ENCODE assay signal across 29 cellular contexts in the genomic region with DNA sequence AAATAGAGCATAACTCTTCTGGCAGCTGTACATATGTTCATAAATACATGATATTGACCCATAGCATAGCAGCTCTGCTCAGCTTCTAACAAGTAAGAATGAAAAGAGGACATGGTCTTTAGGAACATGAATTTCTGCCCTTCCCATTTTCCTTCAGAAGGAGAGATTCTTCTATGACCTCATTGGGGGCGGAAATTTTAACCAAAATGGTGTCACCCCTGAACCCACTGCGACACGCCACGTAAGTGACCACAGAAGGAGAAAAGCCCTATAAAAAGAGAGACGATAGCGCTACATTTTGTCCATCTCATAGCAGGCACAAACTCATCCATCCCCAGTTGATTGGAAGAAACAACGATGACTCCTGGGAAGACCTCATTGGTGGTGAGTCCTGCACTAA. TPM values are rescaled to one million over a fixed set of nuclear protein-coding genes. Genes with fewer than 3 reads are reported as not detected.
DNase-seq lines count a peak whose midpoint lies in the region; ATAC-seq, FAIRE-seq and TF ChIP-seq lines count a peak whose summit lies in the region.
"Had no signal": no experiment of that assay in that cellular context is flagged by ENCODE, and none has a peak within 500 bp of the region (broad histone marks: within the 10 kb centered on the region; RNA-seq: fewer than 3 reads in every experiment).

A gene (plus strand): TSS at position 301 of the 400 bp plus-strand sequence. CDS start 57 bp downstream, at position 358.

- DNase-seq in GM12878 (ENCODE audit: low read depth, low spot score), result no peak
- DNase-seq in COR-L47 (lab: John Stamatoyannopoulos, UW), result no peak
- DNase-seq in NCI-H446 treated with DMSO at 0.1 percent for 48 hours (lab: John Stamatoyannopoulos, UW), result no peak
- no peak for DNase-seq in NCI-H1105 (lab: John Stamatoyannopoulos, UW)
- DNase-seq: activated CD4-positive, alpha-beta T cell treated with anti-CD3 and anti-CD28 coated beads, Interleukin-2, amount 10 ng/mL, durations not matched to agents 7 days and 5 days; activated naive CD4-positive, alpha-beta T cell treated with anti-CD3 and anti-CD28 coated beads, Interleukin-2, amount 50 U/mL, for 16 hours; amniotic stem cell; Caco-2; islet precursor cell; left ventricle myocardium inferior; NCI-H1436; NCI-H524; Peyer's patch; SHP77 treated with DMSO at 0.1 percent for 48 hours; stimulated activated CD4-positive, alpha-beta T cell treated with anti-CD3 and anti-CD28 coated beads, Interleukin-12 subunit alpha, Interleukin-12 subunit beta, amount 100 ng/mL, for 4 hours; stimulated activated CD4-positive, alpha-beta T cell treated with anti-CD3 and anti-CD28 coated beads, Interleukin-4, amount 100 ng/mL, for 24 hours; T1000; upper lobe of left lung had no signal

- peak within 1 kb of the TSS; percentile 82 for H3K4me2 ChIP-seq in GM12878 (ENCODE audit: control insufficient read depth, insufficient read depth)
- H3K4me2 ChIP-seq: BLaER1, KMS-11 had no signal

- RAD21 ChIA-PET in GM12878 (lab: Charles Lee; ENCODE audit: unreplicated experiment), result no interaction called here

- intact Hi-C loops in GM12878 (cut with micrococcal nuclease; ENCODE audit: unreplicated experiment), result no loop called here

- no peak for FAIRE-seq in GM12878 (lab: Jason Lieb, UNC)
- FAIRE-seq: G401.6 had no signal

- ATAC-seq in GM18511 (IDR thresholded peaks at IDR 0.05; ENCODE audit: unreplicated experiment) (peak; percentile 19), GM21529 (IDR thresholded peaks at IDR 0.05; ENCODE audit: unreplicated experiment) (peak; percentile 18), HG03103 (IDR thresholded peaks at IDR 0.05; ENCODE audit: low read depth, unreplicated experiment) (peak; percentile 8), GM12878 (no peak)
- ATAC-seq: sciatic nerve; stimulated activated memory B cell treated with anti-CD40 and anti-IgM and Interleukin-4, amounts not matched to agents 10 μg/mL and 1 μg/mL and 100 μg/mL, for 72 hours had no signal

- no peaks in the 10 kb centered on the region; the same call in 1 of the 3 replicates for H3K9me3 ChIP-seq in GM12878 (replicated peaks; ENCODE audit: control insufficient read depth, insufficient read depth, low read length)
- H3K9me3 ChIP-seq: BLaER1, Caco-2, left ventricle myocardium inferior, Peyer's patch, prostate gland, upper lobe of left lung had no signal

- TF ChIP-seq POLR2A in GM12878 (IDR thresholded peaks at IDR 0.05; ENCODE audit: low read depth, low read length), result no peak

- WGBS in GM12878 (ENCODE audit: insufficient coverage, insufficient replicate concordance, low lambda C conversion rate, missing lambda C conversion rate), result 27% methylated on average over 7 of the region's 7 CpGs

- POLR2A ChIA-PET in GM12878 (lab: Charles Lee), result no interaction called here

- CTCF ChIA-PET in GM12878 (lab: Yijun Ruan, JAX), result interaction anchor here (2.3 kb wide), 1 partner anchor 13 kb away, joined by 6 read pairs; no protein-coding TSS in a partner anchor

- no peak within 1 kb of the TSS for H3K9ac ChIP-seq in GM12878 (ENCODE audit: control insufficient read depth, insufficient read depth, low read length)
- H3K9ac ChIP-seq: BLaER1, KMS-11 had no signal

- no peak for TF ChIP-seq CTCF in GM12878 (IDR thresholded peaks at IDR 0.05 in 2 of 3, conservative IDR thresholded peaks at IDR 0.05 in 1 of 3; ENCODE audit: control insufficient read depth in 2 of 3, extremely low read depth in 1 of 3, insufficient read depth in 1 of 3, low read depth in 3 of 3, low read length in 3 of 3)

- H3K27me3 ChIP-seq in GM12878 (replicated peaks in 1 of 2; ENCODE audit: control insufficient read depth in 2 of 2, insufficient read depth in 2 of 2, low read length in 1 of 2), result peaks cover 0 to 2% of the 10 kb centered on the region in 2 experiments; a peak in 2 of 4 replicates
- H3K27me3 ChIP-seq: BLaER1, Peyer's patch, upper lobe of left lung had no signal

- SMC1A ChIA-PET in GM12878 (lab: Charles Lee; ENCODE audit: uncharacterized antibody, unreplicated experiment), result interaction anchor here (1.1 to 1.3 kb wide), 3 partner anchors 22 to 476 kb away, joined by 3 to 4 read pairs (median 3); no protein-coding TSS in a partner anchor

- H3K27ac ChIP-seq in GM12878 (ENCODE audit: control insufficient read depth, insufficient read depth), result peak within 1 kb of the TSS; percentile 33; the same call in 1 of the 2 replicates
- H3K27ac ChIP-seq: BLaER1, epithelial cell of prostate, KMS-11, left ventricle myocardium inferior, Peyer's patch, prostate gland, upper lobe of left lung had no signal

- H4K20me1 ChIP-seq in GM12878 (ENCODE audit: control insufficient read depth, insufficient read depth), result no peaks in the 10 kb centered on the region
- H4K20me1 ChIP-seq: BLaER1 had no signal

- peaks cover 34% of the 10 kb centered on the region for H3K4me1 ChIP-seq in GM12878 (ENCODE audit: control insufficient read depth, insufficient read depth, low read length)
- H3K4me1 ChIP-seq: Caco-2, left ventricle myocardium inferior, Peyer's patch, prostate gland, upper lobe of left lung had no signal

- H2AFZ ChIP-seq in GM12878 (ENCODE audit: control insufficient read depth, low read depth, low read length), result no peak within 1 kb of the TSS; the same call in 1 of the 2 replicates

- no peaks in the 10 kb centered on the region for H3K79me2 ChIP-seq in GM12878 (ENCODE audit: control insufficient read depth, insufficient read depth, low read length)

- no peak for TF ChIP-seq RAD21 in GM12878 (IDR thresholded peaks at IDR 0.05; ENCODE audit: insufficient read depth, low read depth, low read length)

- no peak for TF ChIP-seq EP300 in GM12878 (IDR thresholded peaks at IDR 0.05; ENCODE audit: borderline replicate concordance in 1 of 2, control insufficient read depth in 1 of 2, low read depth in 2 of 2, low read length in 2 of 2)

- H3K4me3 ChIP-seq in GM12878, result no peak within 1 kb of the TSS
- H3K4me3 ChIP-seq: BLaER1, left ventricle myocardium inferior, Peyer's patch, prostate gland, upper lobe of left lung had no signal

- no TSS peak for BruUV-seq in GM12878 (replicated peaks; lab: Mats Ljungman, UMichigan)

- in situ Hi-C loops in GM12878 (cut with MboI), result no loop called here

- no peaks in the 10 kb centered on the region for H3K36me3 ChIP-seq in GM12878 (ENCODE audit: control insufficient read depth in 2 of 2, insufficient read depth in 2 of 2, low read length in 1 of 2)
- H3K36me3 ChIP-seq: BLaER1, left ventricle myocardium inferior, Peyer's patch, prostate gland, upper lobe of left lung had no signal

TF ChIP-seq in GM12878, 131 proteins besides CTCF, POLR2A, EP300 and RAD21 (continues in another document):
- TF ChIP-seq RELA (IDR thresholded peaks at IDR 0.05; ENCODE audit: borderline replicate concordance, partially characterized antibody), result no peak
- no peak for TF ChIP-seq BRCA1 (IDR thresholded peaks at IDR 0.05; ENCODE audit: low read depth, low read length)
- TF ChIP-seq, protein P1, sequence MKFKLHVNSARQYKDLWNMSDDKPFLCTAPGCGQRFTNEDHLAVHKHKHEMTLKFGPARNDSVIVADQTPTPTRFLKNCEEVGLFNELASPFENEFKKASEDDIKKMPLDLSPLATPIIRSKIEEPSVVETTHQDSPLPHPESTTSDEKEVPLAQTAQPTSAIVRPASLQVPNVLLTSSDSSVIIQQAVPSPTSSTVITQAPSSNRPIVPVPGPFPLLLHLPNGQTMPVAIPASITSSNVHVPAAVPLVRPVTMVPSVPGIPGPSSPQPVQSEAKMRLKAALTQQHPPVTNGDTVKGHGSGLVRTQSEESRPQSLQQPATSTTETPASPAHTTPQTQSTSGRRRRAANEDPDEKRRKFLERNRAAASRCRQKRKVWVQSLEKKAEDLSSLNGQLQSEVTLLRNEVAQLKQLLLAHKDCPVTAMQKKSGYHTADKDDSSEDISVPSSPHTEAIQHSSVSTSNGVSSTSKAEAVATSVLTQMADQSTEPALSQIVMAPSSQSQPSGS (IDR thresholded peaks at IDR 0.05; ENCODE audit: low read length), result no peak; the same call in 1 of the 2 replicates
- no peak for TF ChIP-seq FOXK2 (IDR thresholded peaks at IDR 0.05)
- no peak for TF ChIP-seq ZNF217 (IDR thresholded peaks at IDR 0.05)
- TF ChIP-seq, protein P2, sequence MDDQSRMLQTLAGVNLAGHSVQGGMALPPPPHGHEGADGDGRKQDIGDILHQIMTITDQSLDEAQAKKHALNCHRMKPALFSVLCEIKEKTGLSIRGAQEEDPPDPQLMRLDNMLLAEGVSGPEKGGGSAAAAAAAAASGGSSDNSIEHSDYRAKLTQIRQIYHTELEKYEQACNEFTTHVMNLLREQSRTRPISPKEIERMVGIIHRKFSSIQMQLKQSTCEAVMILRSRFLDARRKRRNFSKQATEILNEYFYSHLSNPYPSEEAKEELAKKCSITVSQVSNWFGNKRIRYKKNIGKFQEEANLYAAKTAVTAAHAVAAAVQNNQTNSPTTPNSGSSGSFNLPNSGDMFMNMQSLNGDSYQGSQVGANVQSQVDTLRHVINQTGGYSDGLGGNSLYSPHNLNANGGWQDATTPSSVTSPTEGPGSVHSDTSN (IDR thresholded peaks at IDR 0.05; ENCODE audit: insufficient replicate concordance, low read depth, low read length), result no peak

RNA-seq across cellular contexts. Expression of the gene that starts here (rescaled TPM):
- total RNA-seq in GM12878 (2013; cell fraction: nucleolus; rRNA removed), result not detected in 2 replicates
- total RNA-seq in GM12878 (2014; rRNA removed), result not detected in 2 replicates
- total RNA-seq in GM12878 (2014; rRNA removed; fragmentation: Illumina TruSeq; extraction: Trizol), result not detected in 2 replicates
- not detected in 2 replicates for total RNA-seq in GM12878 (2021)
- not detected for polyA plus RNA-seq in GM12878 (2011; ENCODE audit: low read depth)
- not detected in 2 replicates for polyA plus RNA-seq in GM12878 (2011; rRNA removed)
- not detected in 2 replicates for polyA plus RNA-seq in GM12878 (2011; cell fraction: cytosol; rRNA removed)
- polyA plus RNA-seq in GM12878 (2011; cell fraction: nucleus; rRNA removed), result not detected in 2 replicates
- not detected in 2 replicates for polyA plus RNA-seq in GM12878 (2012)
- polyA plus RNA-seq in GM12878 (2014; fragmentation: Illumina TruSeq; extraction: Trizol), result not detected in 2 replicates
- not detected for polyA plus RNA-seq in GM12878 (2014; fragmentation: Nextera tagmentation; extraction: Ambion mirVana)
- polyA plus RNA-seq in GM12878 (2014; rRNA removed), result not detected in 2 replicates
- polyA plus RNA-seq in GM12878 (2016; fragmentation: Nextera tagmentation; extraction: Ambion mirVana), result not detected
- polyA minus RNA-seq in GM12878 (2011; rRNA and poly(A)+ RNA removed), result not detected in 2 replicates
- polyA minus RNA-seq in GM12878 (2011; cell fraction: cytosol; rRNA and poly(A)+ RNA removed), result not detected in 2 replicates
- polyA minus RNA-seq in GM12878 (2011; cell fraction: nucleus; rRNA and poly(A)+ RNA removed), result not detected in 2 replicates
- total RNA-seq: activated T-helper 1 cell treated with anti-CD3 and anti-CD28 coated beads, Interleukin-12 subunit alpha, Interleukin-12 subunit beta, Interleukin-2, Interleukin-4 antibody, amounts not matched to agents 30 ng/mL and 10 ng/mL and 1 ng/mL, durations not matched to agents 14 hours and 24 hours and 36 hours; Caco-2; left ventricle myocardium inferior; Peyer's patch; prostate gland; sciatic nerve; upper lobe of left lung had no signal
